1 cellular context compared by ENCODE assay signal in genomic region chr18:59865241-59865986, GRCh38.
TF ChIP-seq lines count a peak whose summit lies in the region.

No MANE protein-coding gene starts in this region.

TF ChIP-seq in HEK293, 187 proteins besides CTCF, POLR2A, EP300 and RAD21 (continued from another document):
- TF ChIP-seq ZNF394 (tag by site-specific recombination; IDR thresholded peaks at IDR 0.05; ENCODE audit: borderline replicate concordance) = no peak
- TF ChIP-seq SETDB1 (IDR thresholded peaks at IDR 0.05; ENCODE audit: insufficient read length, low read length) = no peak
- TF ChIP-seq ZNF292 (tag by site-specific recombination; IDR thresholded peaks at IDR 0.05; ENCODE audit: borderline replicate concordance, low read depth) = no peak
- no peak for TF ChIP-seq ZNF560 (tag by site-specific recombination; IDR thresholded peaks at IDR 0.05; ENCODE audit: borderline replicate concordance)
- no peak for TF ChIP-seq ZNF416 (tag by site-specific recombination; IDR thresholded peaks at IDR 0.05)
- no peak for TF ChIP-seq MZF1 (tag by site-specific recombination; IDR thresholded peaks at IDR 0.05; ENCODE audit: borderline replicate concordance)
- no peak for TF ChIP-seq ZFP41 (tag by site-specific recombination; IDR thresholded peaks at IDR 0.05; ENCODE audit: borderline replicate concordance)
- no peak for TF ChIP-seq GLIS1 (tag by site-specific recombination; IDR thresholded peaks at IDR 0.05)
- no peak for TF ChIP-seq ZNF596 (tag by site-specific recombination; IDR thresholded peaks at IDR 0.05)
- no peak for TF ChIP-seq ZNF37A (tag by site-specific recombination; IDR thresholded peaks at IDR 0.05)
- TF ChIP-seq ZNF473 (tag by site-specific recombination; IDR thresholded peaks at IDR 0.05) = no peak
- TF ChIP-seq ZNF529 (tag by site-specific recombination; IDR thresholded peaks at IDR 0.05; ENCODE audit: insufficient replicate concordance) = no peak
- TF ChIP-seq ZNF837 (tag by site-specific recombination; IDR thresholded peaks at IDR 0.05) = no peak
- no peak for TF ChIP-seq ZBTB17 (tag by site-specific recombination; IDR thresholded peaks at IDR 0.05)
- no peak for TF ChIP-seq ZNF148 (tag by site-specific recombination; IDR thresholded peaks at IDR 0.05; ENCODE audit: borderline replicate concordance)
- no peak for TF ChIP-seq SP3 (tag by site-specific recombination; IDR thresholded peaks at IDR 0.05)
